ENCODE assay signal across 1 cellular context in the genomic region with DNA sequence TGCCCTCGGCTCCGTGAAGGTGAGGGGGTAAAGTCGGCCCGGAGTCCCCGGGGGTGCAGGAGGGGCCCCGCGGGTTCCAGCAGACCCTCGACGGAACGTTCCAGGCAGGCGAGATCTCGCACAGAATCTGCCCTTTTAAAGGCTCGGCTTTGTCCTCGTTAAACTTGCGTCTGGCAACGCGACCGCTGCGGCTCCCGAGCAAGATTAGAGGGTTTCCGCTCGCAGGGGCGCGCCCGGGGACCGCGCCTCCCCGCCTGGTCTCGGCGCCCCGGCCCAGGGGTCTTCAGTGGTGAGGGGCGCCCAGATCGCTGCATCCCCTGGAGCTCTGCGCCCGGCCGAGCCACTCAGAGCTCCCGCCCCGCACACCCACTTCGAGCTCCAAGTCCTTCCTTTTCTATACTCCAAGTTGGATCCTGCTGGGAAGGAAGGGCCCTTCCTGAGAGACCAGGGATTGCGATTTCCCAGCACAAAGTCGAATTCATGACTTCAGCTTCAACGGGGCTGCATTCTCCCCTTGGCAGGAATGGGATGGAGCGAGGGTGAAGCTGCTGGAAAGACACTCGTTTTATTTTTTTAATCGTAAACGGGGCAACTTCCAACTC.
TF ChIP-seq lines count a peak whose summit lies in the region.

No MANE protein-coding gene starts in this region.

TF ChIP-seq in GM23338, 12 proteins besides CTCF, POLR2A, EP300 and RAD21:
- TF ChIP-seq, protein P1, sequence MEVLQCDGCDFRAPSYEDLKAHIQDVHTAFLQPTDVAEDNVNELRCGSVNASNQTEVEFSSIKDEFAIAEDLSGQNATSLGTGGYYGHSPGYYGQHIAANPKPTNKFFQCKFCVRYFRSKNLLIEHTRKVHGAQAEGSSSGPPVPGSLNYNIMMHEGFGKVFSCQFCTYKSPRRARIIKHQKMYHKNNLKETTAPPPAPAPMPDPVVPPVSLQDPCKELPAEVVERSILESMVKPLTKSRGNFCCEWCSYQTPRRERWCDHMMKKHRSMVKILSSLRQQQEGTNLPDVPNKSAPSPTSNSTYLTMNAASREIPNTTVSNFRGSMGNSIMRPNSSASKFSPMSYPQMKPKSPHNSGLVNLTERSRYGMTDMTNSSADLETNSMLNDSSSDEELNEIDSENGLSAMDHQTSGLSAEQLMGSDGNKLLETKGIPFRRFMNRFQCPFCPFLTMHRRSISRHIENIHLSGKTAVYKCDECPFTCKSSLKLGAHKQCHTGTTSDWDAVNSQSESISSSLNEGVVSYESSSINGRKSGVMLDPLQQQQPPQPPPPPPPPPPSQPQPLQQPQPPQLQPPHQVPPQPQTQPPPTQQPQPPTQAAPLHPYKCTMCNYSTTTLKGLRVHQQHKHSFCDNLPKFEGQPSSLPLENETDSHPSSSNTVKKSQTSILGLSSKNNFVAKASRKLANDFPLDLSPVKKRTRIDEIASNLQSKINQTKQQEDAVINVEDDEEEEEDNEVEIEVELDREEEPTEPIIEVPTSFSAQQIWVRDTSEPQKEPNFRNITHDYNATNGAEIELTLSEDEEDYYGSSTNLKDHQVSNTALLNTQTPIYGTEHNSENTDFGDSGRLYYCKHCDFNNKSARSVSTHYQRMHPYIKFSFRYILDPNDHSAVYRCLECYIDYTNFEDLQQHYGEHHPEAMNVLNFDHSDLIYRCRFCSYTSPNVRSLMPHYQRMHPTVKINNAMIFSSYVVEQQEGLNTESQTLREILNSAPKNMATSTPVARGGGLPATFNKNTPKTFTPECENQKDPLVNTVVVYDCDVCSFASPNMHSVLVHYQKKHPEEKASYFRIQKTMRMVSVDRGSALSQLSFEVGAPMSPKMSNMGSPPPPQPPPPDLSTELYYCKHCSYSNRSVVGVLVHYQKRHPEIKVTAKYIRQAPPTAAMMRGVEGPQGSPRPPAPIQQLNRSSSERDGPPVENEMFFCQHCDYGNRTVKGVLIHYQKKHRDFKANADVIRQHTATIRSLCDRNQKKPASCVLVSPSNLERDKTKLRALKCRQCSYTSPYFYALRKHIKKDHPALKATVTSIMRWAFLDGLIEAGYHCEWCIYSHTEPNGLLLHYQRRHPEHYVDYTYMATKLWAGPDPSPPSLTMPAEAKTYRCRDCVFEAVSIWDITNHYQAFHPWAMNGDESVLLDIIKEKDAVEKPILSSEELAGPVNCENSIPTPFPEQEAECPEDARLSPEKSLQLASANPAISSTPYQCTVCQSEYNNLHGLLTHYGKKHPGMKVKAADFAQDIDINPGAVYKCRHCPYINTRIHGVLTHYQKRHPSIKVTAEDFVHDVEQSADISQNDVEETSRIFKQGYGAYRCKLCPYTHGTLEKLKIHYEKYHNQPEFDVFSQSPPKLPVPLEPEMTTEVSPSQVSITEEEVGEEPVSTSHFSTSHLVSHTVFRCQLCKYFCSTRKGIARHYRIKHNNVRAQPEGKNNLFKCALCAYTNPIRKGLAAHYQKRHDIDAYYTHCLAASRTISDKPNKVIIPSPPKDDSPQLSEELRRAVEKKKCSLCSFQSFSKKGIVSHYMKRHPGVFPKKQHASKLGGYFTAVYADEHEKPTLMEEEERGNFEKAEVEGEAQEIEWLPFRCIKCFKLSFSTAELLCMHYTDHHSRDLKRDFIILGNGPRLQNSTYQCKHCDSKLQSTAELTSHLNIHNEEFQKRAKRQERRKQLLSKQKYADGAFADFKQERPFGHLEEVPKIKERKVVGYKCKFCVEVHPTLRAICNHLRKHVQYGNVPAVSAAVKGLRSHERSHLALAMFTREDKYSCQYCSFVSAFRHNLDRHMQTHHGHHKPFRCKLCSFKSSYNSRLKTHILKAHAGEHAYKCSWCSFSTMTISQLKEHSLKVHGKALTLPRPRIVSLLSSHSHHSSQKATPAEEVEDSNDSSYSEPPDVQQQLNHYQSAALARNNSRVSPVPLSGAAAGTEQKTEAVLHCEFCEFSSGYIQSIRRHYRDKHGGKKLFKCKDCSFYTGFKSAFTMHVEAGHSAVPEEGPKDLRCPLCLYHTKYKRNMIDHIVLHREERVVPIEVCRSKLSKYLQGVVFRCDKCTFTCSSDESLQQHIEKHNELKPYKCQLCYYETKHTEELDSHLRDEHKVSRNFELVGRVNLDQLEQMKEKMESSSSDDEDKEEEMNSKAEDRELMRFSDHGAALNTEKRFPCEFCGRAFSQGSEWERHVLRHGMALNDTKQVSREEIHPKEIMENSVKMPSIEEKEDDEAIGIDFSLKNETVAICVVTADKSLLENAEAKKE (CRISPR knock-in tag; IDR thresholded peaks at IDR 0.05) = no peak
- TF ChIP-seq JUNB (IDR thresholded peaks at IDR 0.05; ENCODE audit: unreplicated experiment) = no peak
- TF ChIP-seq ZNF331 (CRISPR knock-in tag; IDR thresholded peaks at IDR 0.05; ENCODE audit: low read depth) = no peak
- no peak for TF ChIP-seq POLR2AphosphoS5 (IDR thresholded peaks at IDR 0.05; ENCODE audit: low read depth)
- peak; percentile 40 for TF ChIP-seq EZH2 (IDR thresholded peaks at IDR 0.05; ENCODE audit: low read depth, unreplicated experiment)
- no peak for TF ChIP-seq NANOG (IDR thresholded peaks at IDR 0.05; ENCODE audit: borderline replicate concordance)
- no peak for TF ChIP-seq EZH2phosphoT487 (IDR thresholded peaks at IDR 0.05; ENCODE audit: unreplicated experiment)
- no peak for TF ChIP-seq STAT1 (IDR thresholded peaks at IDR 0.05; ENCODE audit: unreplicated experiment)
- TF ChIP-seq CREB1 (CRISPR knock-in tag; IDR thresholded peaks at IDR 0.05; ENCODE audit: low read depth) = no peak
